Comparison of ENCODE assay signal across 8 cellular contexts in genomic region chr9:94029932-94030317, GRCh38. TPM values are rescaled to one million over a fixed set of nuclear protein-coding genes. Genes with fewer than 3 reads are reported as not detected.
A peak's percentile ranks its signal among the peaks of the same experiment; 100 is the strongest.
DNase-seq lines count a peak whose midpoint lies in the region; ATAC-seq and TF ChIP-seq lines count a peak whose summit lies in the region.

No MANE protein-coding gene starts in this region.

- peak overlapping the region; percentile 92 for H3K4me3 ChIP-seq in BLaER1
- H3K4me3 ChIP-seq in Jurkat, Clone E6-1 (ENCODE audit: low read length): peak overlapping the region; percentile 83
- H3K4me3 ChIP-seq in colonic mucosa: peak overlapping the region; percentile 89

- H3K27ac Mint-ChIP-seq in natural killer cell: peak overlapping the region; percentile 82 to 97

- intact Hi-C loops in colonic mucosa (cut with DNase I): no loop called here
- intact Hi-C loops in natural killer cell (cut with micrococcal nuclease): loop anchor here (10.0 kb wide), 1 partner anchor 845 kb away; no protein-coding TSS in a partner anchor

- H3K9me3 ChIP-seq in BLaER1: peaks cover 19% of the 10 kb centered on the region
- no peaks in the 10 kb centered on the region for H3K9me3 ChIP-seq in colonic mucosa

- TF ChIP-seq CTCF in colonic mucosa (IDR thresholded peaks at IDR 0.05) (no peak), natural killer cell (IDR thresholded peaks at IDR 0.05) (no peak)

- H3K9me3 Mint-ChIP-seq in natural killer cell: peaks cover 1 to 3% of the 10 kb centered on the region in 2 donors

- peaks cover 8 to 24% of the 10 kb centered on the region in 2 donors for H3K4me1 Mint-ChIP-seq in natural killer cell

- H3K27me3 ChIP-seq in BLaER1 (no peaks in the 10 kb centered on the region), colonic mucosa (no peaks in the 10 kb centered on the region)

- H3K27me3 Mint-ChIP-seq in natural killer cell (ENCODE audit: low read depth in 2 of 2): peaks cover 0 to 6% of the 10 kb centered on the region in 2 donors

- H4K20me1 ChIP-seq in BLaER1: no peaks in the 10 kb centered on the region

- H3K4me2 ChIP-seq in BLaER1: peak overlapping the region; percentile 80

- no peak for DNase-seq in Jurkat, Clone E6-1 (ENCODE audit: low read depth, low spot score)
- no peak for DNase-seq in colonic mucosa
- DNase-seq in natural killer cell: no peak
- no peak for DNase-seq in T1000 (lab: John Stamatoyannopoulos, UW)
- DNase-seq in Ammon's horn (ENCODE audit: low spot score): no peak

- no peak for ATAC-seq in natural killer cell
- no peak for ATAC-seq in GM18873 (IDR thresholded peaks at IDR 0.05; ENCODE audit: low FRiP score, unreplicated experiment)
- ATAC-seq in HG02840 (IDR thresholded peaks at IDR 0.05; ENCODE audit: low FRiP score, unreplicated experiment): no peak

- H3K4me1 ChIP-seq in BLaER1 (peaks cover 23% of the 10 kb centered on the region), colonic mucosa (no peaks in the 10 kb centered on the region)

- H3K4me3 Mint-ChIP-seq in natural killer cell: peak overlapping the region; percentile 97

- H3K27ac ChIP-seq in BLaER1 (peak overlapping the region; percentile 92), colonic mucosa (peak overlapping the region; percentile 71)

- no peaks in the 10 kb centered on the region for H3K36me3 Mint-ChIP-seq in natural killer cell

- H3K36me3 ChIP-seq in BLaER1 (no peaks in the 10 kb centered on the region), colonic mucosa (no peaks in the 10 kb centered on the region)

- H3K9ac ChIP-seq in BLaER1: peak overlapping the region; percentile 92
- H3K9ac ChIP-seq in colonic mucosa (ENCODE audit: low read depth in 2 of 2, low read length in 2 of 2): peak overlapping the region; percentile 85 to 90

RNA-seq across cellular contexts. Expression of gene PTPDC1, which starts 54.3 kb away (rescaled TPM):
- 11.0 TPM for polyA plus RNA-seq in Jurkat, Clone E6-1 (2012; ENCODE audit: insufficient read depth, insufficient read length)
- total RNA-seq in colonic mucosa (1 to 10 TPM; 5.4 TPM), natural killer cell (1 to 10 TPM; 2.8 to 3.9 (median 3.4) TPM)
